ENCODE assay signal across 1 cellular context in the genomic region with DNA sequence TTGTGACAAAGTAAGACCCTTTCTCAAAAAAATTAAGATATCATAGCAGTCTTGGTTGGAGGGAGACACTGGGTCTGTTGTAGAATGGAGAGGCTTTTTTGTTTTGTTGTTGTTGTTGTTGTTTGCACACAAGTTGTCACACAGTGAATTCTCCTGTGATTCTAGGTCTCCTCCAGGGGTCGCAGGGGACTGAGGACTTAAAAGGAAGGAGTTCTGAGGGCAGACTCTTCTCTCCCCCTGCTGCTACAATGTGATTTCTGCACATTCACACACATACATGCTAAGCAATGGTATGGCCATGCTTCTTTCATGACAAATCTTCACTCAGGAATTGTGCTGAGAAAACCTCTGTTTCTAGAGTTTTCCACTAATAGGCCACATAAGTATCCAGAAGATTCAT.
TF ChIP-seq lines count a peak whose summit lies in the region.

No MANE protein-coding gene starts in this region.

TF ChIP-seq in WTC11, 78 proteins besides CTCF, POLR2A, EP300 and RAD21 (continued from another document):
- TF ChIP-seq, protein P1, sequence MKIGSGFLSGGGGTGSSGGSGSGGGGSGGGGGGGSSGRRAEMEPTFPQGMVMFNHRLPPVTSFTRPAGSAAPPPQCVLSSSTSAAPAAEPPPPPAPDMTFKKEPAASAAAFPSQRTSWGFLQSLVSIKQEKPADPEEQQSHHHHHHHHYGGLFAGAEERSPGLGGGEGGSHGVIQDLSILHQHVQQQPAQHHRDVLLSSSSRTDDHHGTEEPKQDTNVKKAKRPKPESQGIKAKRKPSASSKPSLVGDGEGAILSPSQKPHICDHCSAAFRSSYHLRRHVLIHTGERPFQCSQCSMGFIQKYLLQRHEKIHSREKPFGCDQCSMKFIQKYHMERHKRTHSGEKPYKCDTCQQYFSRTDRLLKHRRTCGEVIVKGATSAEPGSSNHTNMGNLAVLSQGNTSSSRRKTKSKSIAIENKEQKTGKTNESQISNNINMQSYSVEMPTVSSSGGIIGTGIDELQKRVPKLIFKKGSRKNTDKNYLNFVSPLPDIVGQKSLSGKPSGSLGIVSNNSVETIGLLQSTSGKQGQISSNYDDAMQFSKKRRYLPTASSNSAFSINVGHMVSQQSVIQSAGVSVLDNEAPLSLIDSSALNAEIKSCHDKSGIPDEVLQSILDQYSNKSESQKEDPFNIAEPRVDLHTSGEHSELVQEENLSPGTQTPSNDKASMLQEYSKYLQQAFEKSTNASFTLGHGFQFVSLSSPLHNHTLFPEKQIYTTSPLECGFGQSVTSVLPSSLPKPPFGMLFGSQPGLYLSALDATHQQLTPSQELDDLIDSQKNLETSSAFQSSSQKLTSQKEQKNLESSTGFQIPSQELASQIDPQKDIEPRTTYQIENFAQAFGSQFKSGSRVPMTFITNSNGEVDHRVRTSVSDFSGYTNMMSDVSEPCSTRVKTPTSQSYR (CRISPR knock-in tag; IDR thresholded peaks at IDR 0.05): no peak
- no peak for TF ChIP-seq RELA (CRISPR knock-in tag; IDR thresholded peaks at IDR 0.05; ENCODE audit: borderline replicate concordance)
- no peak for TF ChIP-seq JUN (CRISPR knock-in tag; IDR thresholded peaks at IDR 0.05)
- TF ChIP-seq PRRX2 (CRISPR knock-in tag; IDR thresholded peaks at IDR 0.05): no peak
- TF ChIP-seq, protein P2, sequence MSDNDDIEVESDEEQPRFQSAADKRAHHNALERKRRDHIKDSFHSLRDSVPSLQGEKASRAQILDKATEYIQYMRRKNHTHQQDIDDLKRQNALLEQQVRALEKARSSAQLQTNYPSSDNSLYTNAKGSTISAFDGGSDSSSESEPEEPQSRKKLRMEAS (CRISPR knock-in tag; IDR thresholded peaks at IDR 0.05): no peak
- TF ChIP-seq, protein P3, sequence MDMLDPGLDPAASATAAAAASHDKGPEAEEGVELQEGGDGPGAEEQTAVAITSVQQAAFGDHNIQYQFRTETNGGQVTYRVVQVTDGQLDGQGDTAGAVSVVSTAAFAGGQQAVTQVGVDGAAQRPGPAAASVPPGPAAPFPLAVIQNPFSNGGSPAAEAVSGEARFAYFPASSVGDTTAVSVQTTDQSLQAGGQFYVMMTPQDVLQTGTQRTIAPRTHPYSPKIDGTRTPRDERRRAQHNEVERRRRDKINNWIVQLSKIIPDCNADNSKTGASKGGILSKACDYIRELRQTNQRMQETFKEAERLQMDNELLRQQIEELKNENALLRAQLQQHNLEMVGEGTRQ (CRISPR knock-in tag; IDR thresholded peaks at IDR 0.05): no peak
- TF ChIP-seq, protein P4, sequence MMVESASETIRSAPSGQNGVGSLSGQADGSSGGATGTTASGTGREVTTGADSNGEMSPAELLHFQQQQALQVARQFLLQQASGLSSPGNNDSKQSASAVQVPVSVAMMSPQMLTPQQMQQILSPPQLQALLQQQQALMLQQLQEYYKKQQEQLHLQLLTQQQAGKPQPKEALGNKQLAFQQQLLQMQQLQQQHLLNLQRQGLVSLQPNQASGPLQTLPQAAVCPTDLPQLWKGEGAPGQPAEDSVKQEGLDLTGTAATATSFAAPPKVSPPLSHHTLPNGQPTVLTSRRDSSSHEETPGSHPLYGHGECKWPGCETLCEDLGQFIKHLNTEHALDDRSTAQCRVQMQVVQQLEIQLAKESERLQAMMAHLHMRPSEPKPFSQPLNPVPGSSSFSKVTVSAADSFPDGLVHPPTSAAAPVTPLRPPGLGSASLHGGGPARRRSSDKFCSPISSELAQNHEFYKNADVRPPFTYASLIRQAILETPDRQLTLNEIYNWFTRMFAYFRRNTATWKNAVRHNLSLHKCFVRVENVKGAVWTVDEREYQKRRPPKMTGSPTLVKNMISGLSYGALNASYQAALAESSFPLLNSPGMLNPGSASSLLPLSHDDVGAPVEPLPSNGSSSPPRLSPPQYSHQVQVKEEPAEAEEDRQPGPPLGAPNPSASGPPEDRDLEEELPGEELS (CRISPR knock-in tag; IDR thresholded peaks at IDR 0.05): no peak
- TF ChIP-seq, protein P5, sequence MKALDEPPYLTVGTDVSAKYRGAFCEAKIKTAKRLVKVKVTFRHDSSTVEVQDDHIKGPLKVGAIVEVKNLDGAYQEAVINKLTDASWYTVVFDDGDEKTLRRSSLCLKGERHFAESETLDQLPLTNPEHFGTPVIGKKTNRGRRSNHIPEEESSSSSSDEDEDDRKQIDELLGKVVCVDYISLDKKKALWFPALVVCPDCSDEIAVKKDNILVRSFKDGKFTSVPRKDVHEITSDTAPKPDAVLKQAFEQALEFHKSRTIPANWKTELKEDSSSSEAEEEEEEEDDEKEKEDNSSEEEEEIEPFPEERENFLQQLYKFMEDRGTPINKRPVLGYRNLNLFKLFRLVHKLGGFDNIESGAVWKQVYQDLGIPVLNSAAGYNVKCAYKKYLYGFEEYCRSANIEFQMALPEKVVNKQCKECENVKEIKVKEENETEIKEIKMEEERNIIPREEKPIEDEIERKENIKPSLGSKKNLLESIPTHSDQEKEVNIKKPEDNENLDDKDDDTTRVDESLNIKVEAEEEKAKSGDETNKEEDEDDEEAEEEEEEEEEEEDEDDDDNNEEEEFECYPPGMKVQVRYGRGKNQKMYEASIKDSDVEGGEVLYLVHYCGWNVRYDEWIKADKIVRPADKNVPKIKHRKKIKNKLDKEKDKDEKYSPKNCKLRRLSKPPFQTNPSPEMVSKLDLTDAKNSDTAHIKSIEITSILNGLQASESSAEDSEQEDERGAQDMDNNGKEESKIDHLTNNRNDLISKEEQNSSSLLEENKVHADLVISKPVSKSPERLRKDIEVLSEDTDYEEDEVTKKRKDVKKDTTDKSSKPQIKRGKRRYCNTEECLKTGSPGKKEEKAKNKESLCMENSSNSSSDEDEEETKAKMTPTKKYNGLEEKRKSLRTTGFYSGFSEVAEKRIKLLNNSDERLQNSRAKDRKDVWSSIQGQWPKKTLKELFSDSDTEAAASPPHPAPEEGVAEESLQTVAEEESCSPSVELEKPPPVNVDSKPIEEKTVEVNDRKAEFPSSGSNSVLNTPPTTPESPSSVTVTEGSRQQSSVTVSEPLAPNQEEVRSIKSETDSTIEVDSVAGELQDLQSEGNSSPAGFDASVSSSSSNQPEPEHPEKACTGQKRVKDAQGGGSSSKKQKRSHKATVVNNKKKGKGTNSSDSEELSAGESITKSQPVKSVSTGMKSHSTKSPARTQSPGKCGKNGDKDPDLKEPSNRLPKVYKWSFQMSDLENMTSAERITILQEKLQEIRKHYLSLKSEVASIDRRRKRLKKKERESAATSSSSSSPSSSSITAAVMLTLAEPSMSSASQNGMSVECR (CRISPR knock-in tag; IDR thresholded peaks at IDR 0.05; ENCODE audit: borderline replicate concordance): no peak
- TF ChIP-seq KAT7 (CRISPR knock-in tag; IDR thresholded peaks at IDR 0.05; ENCODE audit: borderline replicate concordance): no peak
- TF ChIP-seq GTF2I (CRISPR knock-in tag; conservative IDR thresholded peaks at IDR 0.05): no peak
